ENCODE assay signal across 17 cellular contexts in genomic region chr2:191907545-191907944, GRCh38.
DNase-seq lines count a peak whose midpoint lies in the region; ATAC-seq, FAIRE-seq and TF ChIP-seq lines count a peak whose summit lies in the region.
"Had no signal": no experiment of that assay in that cellular context is flagged by ENCODE, and none has a peak within 500 bp of the region (broad histone marks: within the 10 kb centered on the region; RNA-seq: fewer than 3 reads in every experiment).

No MANE protein-coding gene starts in this region.

- peaks cover 2% of the 10 kb centered on the region for H3K27me3 Mint-ChIP-seq in GM23338 (ENCODE audit: insufficient read depth, low read depth, poor library complexity)
- no peaks in the 10 kb centered on the region for H3K27me3 Mint-ChIP-seq in endodermal cell (ENCODE audit: insufficient read depth)

- H3K4me2 ChIP-seq in GM23338 (no peak overlapping the region), HepG2 (ENCODE audit: low read depth, low read length) (no peak overlapping the region)
- H3K4me2 ChIP-seq: BLaER1, hepatocyte had no signal

- peaks cover 2% of the 10 kb centered on the region; the same call in 2 of the 3 replicates for H3K9me3 Mint-ChIP-seq in GM23338
- peaks cover 4% of the 10 kb centered on the region for H3K9me3 Mint-ChIP-seq in endodermal cell
- H3K9me3 Mint-ChIP-seq: T-cell had no signal

- TF ChIP-seq CTCF in GM23338 (conservative IDR thresholded peaks at IDR 0.05; ENCODE audit: low read depth in 2 of 2) = peak in 1 of 2 experiments; percentile 39; a peak in 2 of 4 replicates
- TF ChIP-seq CTCF in endodermal cell (conservative IDR thresholded peaks at IDR 0.05) = peak; percentile 41
- peak; percentile 47; the same call in 1 of the 2 replicates for TF ChIP-seq CTCF in HepG2 (CRISPR knock-in tag; IDR thresholded peaks at IDR 0.05)

- peak; percentile 44 for FAIRE-seq in HepG2 (lab: Jason Lieb, UNC)
- FAIRE-seq: RCC 7860 had no signal

- H3K4me3 Mint-ChIP-seq in GM23338 (no peak overlapping the region), endodermal cell (no peak overlapping the region)
- H3K4me3 Mint-ChIP-seq: T-cell had no signal

- peaks cover 3% of the 10 kb centered on the region; the same call in 1 of the 3 replicates for H3K36me3 Mint-ChIP-seq in GM23338 (ENCODE audit: low read depth)
- H3K36me3 Mint-ChIP-seq in endodermal cell (ENCODE audit: low read depth) = no peaks in the 10 kb centered on the region
- H3K36me3 Mint-ChIP-seq: IgD-negative memory B cell, T-cell had no signal

- ATAC-seq in GM23338 (no peak; the same call in 2 of the 3 replicates), HepG2 (peak; percentile 92), GM21515 (IDR thresholded peaks at IDR 0.05; ENCODE audit: unreplicated experiment) (no peak)
- ATAC-seq: T-cell had no signal

- H3K27me3 ChIP-seq in GM23338 (ENCODE audit: insufficient read depth) (no peaks in the 10 kb centered on the region), endodermal cell (ENCODE audit: control insufficient read depth, insufficient read depth, low read length, poor library complexity, severe bottlenecking) (no peaks in the 10 kb centered on the region), HepG2 (ENCODE audit: control insufficient read depth in 1 of 2, insufficient read depth in 2 of 2, low read length in 2 of 2) (no peaks in the 10 kb centered on the region)
- H3K27me3 ChIP-seq: BLaER1, hepatocyte, tibial nerve had no signal

- H3K36me3 ChIP-seq in GM23338 (ENCODE audit: insufficient read depth) (peaks cover 5% of the 10 kb centered on the region; the same call in 1 of the 2 replicates), endodermal cell (ENCODE audit: control insufficient read depth, insufficient read depth, low read length) (no peaks in the 10 kb centered on the region), HepG2 (replicated peaks in 1 of 2; ENCODE audit: control insufficient read depth in 1 of 2, insufficient read depth in 2 of 2, low read length in 2 of 2) (no peaks in the 10 kb centered on the region)
- H3K36me3 ChIP-seq: BLaER1, tibial nerve had no signal

- TF ChIP-seq POLR2A in HepG2 (IDR thresholded peaks at IDR 0.05; ENCODE audit: insufficient read depth in 1 of 2, low read depth in 2 of 2, low read length in 2 of 2) = no peak

- peaks cover 35% of the 10 kb centered on the region for H3K4me1 Mint-ChIP-seq in GM23338
- peaks cover 4% of the 10 kb centered on the region for H3K4me1 Mint-ChIP-seq in endodermal cell
- H3K4me1 Mint-ChIP-seq: IgD-negative memory B cell, T-cell had no signal

- H3K27ac Mint-ChIP-seq in GM23338 = no peak overlapping the region; the same call in 1 of the 2 replicates
- no peak overlapping the region for H3K27ac Mint-ChIP-seq in endodermal cell
- H3K27ac Mint-ChIP-seq: IgD-negative memory B cell, T-cell had no signal

- no peaks in the 10 kb centered on the region for H3F3A ChIP-seq in GM23338 (replicated peaks; ENCODE audit: low read depth)

- POLR2A ChIA-PET in HepG2 (lab: Yijun Ruan, JAX) = no interaction called here

- H3K4me3 ChIP-seq in GM23338 (no peak overlapping the region), endodermal cell (ENCODE audit: low read length) (no peak overlapping the region), HepG2 (replicated peaks in 1 of 3; ENCODE audit: insufficient read depth in 1 of 3, low read depth in 2 of 3, low read length in 3 of 3) (no peak overlapping the region)
- H3K4me3 ChIP-seq: BLaER1, hepatocyte, skin epidermis, tibial nerve had no signal

- peaks cover 9% of the 10 kb centered on the region for H3K4me1 ChIP-seq in GM23338 (ENCODE audit: insufficient read depth)
- no peaks in the 10 kb centered on the region for H3K4me1 ChIP-seq in endodermal cell (ENCODE audit: control insufficient read depth, insufficient read depth, low read length)
- H3K4me1 ChIP-seq in HepG2 (ENCODE audit: insufficient read depth, low read length) = no peaks in the 10 kb centered on the region; the same call in 1 of the 2 replicates
- H3K4me1 ChIP-seq: BLaER1, tibial nerve had no signal

- in situ Hi-C loops in HepG2 (cut with HindIII; ENCODE audit: extremely low pct_ligation_motif_present, low pct_unique_long_range_greater_than_20kb) = no loop called here

- intact Hi-C loops in HepG2 (cut with micrococcal nuclease; ENCODE audit: unreplicated experiment) = loop anchor here (1.0 to 2.0 kb wide), 2 partner anchors 61 to 95 kb away; partner anchors contain the start of gene CAVIN2

- H3K27ac ChIP-seq in GM23338 (ENCODE audit: low read depth) (no peak overlapping the region), endodermal cell (ENCODE audit: low read depth, low read length) (no peak overlapping the region), HepG2 (ENCODE audit: extremely low read length, insufficient read depth, low read length) (no peak overlapping the region), substantia nigra (ENCODE audit: low read depth, low read length, poor library complexity, severe bottlenecking) (no peak overlapping the region)
- H3K27ac ChIP-seq: BLaER1, hepatocyte, skin epidermis, tibial nerve had no signal

- CTCF ChIA-PET in HepG2 (lab: Yijun Ruan, JAX; ENCODE audit: low intra/inter-chr PET ratio, low total read pairs) = no interaction called here

- H3K9me3 ChIP-seq in endodermal cell (ENCODE audit: control insufficient read depth, low read length) (no peaks in the 10 kb centered on the region), HepG2 (ENCODE audit: low read length) (no peaks in the 10 kb centered on the region)
- H3K9me3 ChIP-seq: BLaER1, tibial nerve had no signal

- H3K79me2 ChIP-seq in GM23338 (replicated peaks; ENCODE audit: insufficient read depth) = no peaks in the 10 kb centered on the region
- no peaks in the 10 kb centered on the region for H3K79me2 ChIP-seq in HepG2 (ENCODE audit: insufficient read depth, low read length)
- H3K79me2 ChIP-seq: hepatocyte had no signal

- H2AFZ ChIP-seq in GM23338 = peak overlapping the region; percentile 16; the same call in 1 of the 2 replicates
- no peak overlapping the region for H2AFZ ChIP-seq in HepG2 (ENCODE audit: low read length)
- H2AFZ ChIP-seq: hepatocyte had no signal

- no peak for DNase-seq in GM23338 (ENCODE audit: low spot score)
- DNase-seq in NCI-H69 (lab: John Stamatoyannopoulos, UW) = peak; percentile 8
- DNase-seq in endodermal cell = no peak
- DNase-seq in HepG2 (ENCODE audit: low spot score) = peak; percentile 34
- no peak for DNase-seq in inferior parietal cortex (ENCODE audit: extremely low spot score)
- DNase-seq in NCI-H2171 treated with DMSO at 0.1 percent for 48 hours (lab: John Stamatoyannopoulos, UW) = no peak
- no peak for DNase-seq in substantia nigra (lab: John Stamatoyannopoulos, UW)
- DNase-seq: amniotic stem cell, NCI-H748 treated with DMSO at 0.1 percent for 48 hours, T-cell had no signal

- WGBS in endodermal cell (ENCODE audit: insufficient coverage in 1 of 2, insufficient read length in 1 of 2), 2 experiments = 69 to 89% methylated on average over 3 of the region's 3 CpGs
- WGBS in HepG2 (ENCODE audit: low lambda C conversion rate) = 77% methylated on average over 3 of the region's 3 CpGs

- no TSS peak for BruUV-seq in HepG2 (replicated peaks; lab: Mats Ljungman, UMichigan)

- H3K9ac ChIP-seq in endodermal cell (ENCODE audit: extremely low read depth, low read length, poor library complexity, severe bottlenecking) (no peak overlapping the region), HepG2 (ENCODE audit: insufficient read depth, low read depth, low read length) (no peak overlapping the region)
- H3K9ac ChIP-seq: BLaER1 had no signal

- no peak for TF ChIP-seq RAD21 in HepG2 (CRISPR knock-in tag; IDR thresholded peaks at IDR 0.05)

- no peak for TF ChIP-seq EP300 in HepG2 (IDR thresholded peaks at IDR 0.05; ENCODE audit: low read depth in 2 of 2, low read length in 2 of 2)
- no peak for TF ChIP-seq EP300 in HepG2 (CRISPR knock-in tag; IDR thresholded peaks at IDR 0.05; ENCODE audit: borderline replicate concordance)

- H4K20me1 ChIP-seq in GM23338 (replicated peaks; ENCODE audit: insufficient read depth) = no peaks in the 10 kb centered on the region
- H4K20me1 ChIP-seq in HepG2 (ENCODE audit: insufficient read depth, low read length) = no peaks in the 10 kb centered on the region
- H4K20me1 ChIP-seq: BLaER1 had no signal

- no peaks in the 10 kb centered on the region for H3K9me2 ChIP-seq in GM23338 (ENCODE audit: insufficient read depth)

TF ChIP-seq in GM23338, 12 proteins besides CTCF, POLR2A, EP300 and RAD21:
- TF ChIP-seq NANOG (IDR thresholded peaks at IDR 0.05; ENCODE audit: borderline replicate concordance) (no peak), ZNF331 (CRISPR knock-in tag; IDR thresholded peaks at IDR 0.05; ENCODE audit: low read depth) (no peak), JUNB (IDR thresholded peaks at IDR 0.05; ENCODE audit: unreplicated experiment) (no peak)
- TF ChIP-seq, protein P1, sequence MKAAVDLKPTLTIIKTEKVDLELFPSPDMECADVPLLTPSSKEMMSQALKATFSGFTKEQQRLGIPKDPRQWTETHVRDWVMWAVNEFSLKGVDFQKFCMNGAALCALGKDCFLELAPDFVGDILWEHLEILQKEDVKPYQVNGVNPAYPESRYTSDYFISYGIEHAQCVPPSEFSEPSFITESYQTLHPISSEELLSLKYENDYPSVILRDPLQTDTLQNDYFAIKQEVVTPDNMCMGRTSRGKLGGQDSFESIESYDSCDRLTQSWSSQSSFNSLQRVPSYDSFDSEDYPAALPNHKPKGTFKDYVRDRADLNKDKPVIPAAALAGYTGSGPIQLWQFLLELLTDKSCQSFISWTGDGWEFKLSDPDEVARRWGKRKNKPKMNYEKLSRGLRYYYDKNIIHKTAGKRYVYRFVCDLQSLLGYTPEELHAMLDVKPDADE (IDR thresholded peaks at IDR 0.05) = no peak

TF ChIP-seq in HepG2, 621 proteins besides CTCF, POLR2A, EP300 and RAD21:
- TF ChIP-seq STAG1 (CRISPR knock-in tag; IDR thresholded peaks at IDR 0.05) = peak; percentile 58
- no peak for TF ChIP-seq FOXP1 (IDR thresholded peaks at IDR 0.05)
- TF ChIP-seq FOXP1 (CRISPR knock-in tag; IDR thresholded peaks at IDR 0.05) = no peak

Comparison
In these comparisons a context has a peak if more than half of its experiments do, and no peak if none do; other contexts are left out.
1. DNase-seq: peak in NCI-H69 (single experiment) and HepG2 (single experiment); none in GM23338 (single experiment), endodermal cell (single experiment), inferior parietal cortex (single experiment), NCI-H2171 treated with DMSO at 0.1 percent for 48 hours (single experiment) and substantia nigra (0 of 49).